17 cellular contexts compared by ENCODE assay signal in the genomic region with DNA sequence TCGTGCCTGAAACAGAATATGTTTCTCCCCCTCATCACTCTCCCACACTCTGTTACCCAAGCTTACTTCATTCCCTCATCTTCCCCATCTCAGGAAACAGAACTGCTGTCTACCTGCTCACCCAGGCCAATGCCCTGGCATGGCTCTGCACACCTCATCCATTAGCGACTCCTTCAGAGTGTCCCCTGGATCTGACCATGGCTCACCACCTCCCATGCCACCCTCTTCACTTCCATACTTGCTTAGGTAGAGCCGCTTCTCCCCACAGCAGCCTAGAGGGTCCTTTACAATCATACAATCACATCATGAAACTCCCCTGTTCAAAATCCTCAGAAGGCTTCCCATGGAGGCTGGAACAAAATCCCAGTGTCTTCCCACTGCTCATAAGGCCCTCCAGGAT.
"Had no signal": no experiment of that assay in that cellular context is flagged by ENCODE, and none has a peak within 500 bp of the region (broad histone marks: within the 10 kb centered on the region; RNA-seq: fewer than 3 reads in every experiment).

No MANE protein-coding gene starts in this region.

- DNase-seq: activated CD4-positive, alpha-beta T cell treated with anti-CD3 and anti-CD28 coated beads, Interleukin-2, amount 10 ng/mL, durations not matched to agents 24 days and 14 days; activated CD4-positive, CD25-positive, alpha-beta regulatory T cell; activated CD8-positive, alpha-beta memory T cell treated with anti-CD3 and anti-CD28 coated beads, Interleukin-2, amount 50 U/mL, for 4 hours; activated CD8-positive, alpha-beta T cell treated with anti-CD3 and anti-CD28 coated beads, Interleukin-2, amount 10 ng/mL, durations not matched to agents 7 days and 5 days; activated gamma-delta T cell treated with Interleukin-2 at 50 U/mL for 16 hours; activated naive CD8-positive, alpha-beta T cell treated with anti-CD3 and anti-CD28 coated beads for 36 hours; activated T-cell treated with anti-CD3 and anti-CD28 coated beads, Interleukin-2, amount 50 U/mL, for 48 hours; kidney glomerular epithelial cell; lower lobe of right lung; stimulated activated CD4-positive, alpha-beta T cell treated with anti-CD3 and anti-CD28 coated beads, Interleukin-1b, Interleukin-23, amount 100 ng/mL, for 48 hours; T-helper 2 cell; trophoblast cell had no signal

- H3K36me3 Mint-ChIP-seq: activated naive CD8-positive, alpha-beta T cell treated with anti-CD3 and anti-CD28 coated beads for 36 hours had no signal

- ATAC-seq: activated CD8-positive, alpha-beta T cell treated with anti-CD3 and anti-CD28 coated beads, Interleukin-2, amount 10 ng/mL, durations not matched to agents 7 days and 5 days; esophagus mucosa had no signal

- H3K36me3 ChIP-seq: brain microvascular endothelial cell, lower lobe of right lung, SJCRH30 had no signal

- H3K4me1 Mint-ChIP-seq: activated CD4-positive, alpha-beta T cell treated with anti-CD3 and anti-CD28 coated beads, Interleukin-2, amount 10 ng/mL, durations not matched to agents 24 days and 14 days; mesothelial cell of epicardium had no signal

- H3K9me3 ChIP-seq: lower lobe of right lung, psoas muscle, SJCRH30 had no signal

- H3K4me3 Mint-ChIP-seq: activated CD4-positive, alpha-beta T cell treated with anti-CD3 and anti-CD28 coated beads, Interleukin-2, amount 10 ng/mL, durations not matched to agents 24 days and 14 days; activated CD8-positive, alpha-beta T cell treated with anti-CD3 and anti-CD28 coated beads, Interleukin-2, amount 10 ng/mL, durations not matched to agents 7 days and 5 days; activated naive CD8-positive, alpha-beta T cell treated with anti-CD3 and anti-CD28 coated beads for 36 hours; mesothelial cell of epicardium had no signal

- H3K27ac ChIP-seq: brain microvascular endothelial cell, lower lobe of right lung, psoas muscle, SJCRH30 had no signal

- H3K27me3 Mint-ChIP-seq: activated CD4-positive, alpha-beta T cell treated with anti-CD3 and anti-CD28 coated beads, Interleukin-2, amount 10 ng/mL, durations not matched to agents 24 days and 14 days; activated naive CD8-positive, alpha-beta T cell treated with anti-CD3 and anti-CD28 coated beads for 36 hours had no signal

- H3K9me3 Mint-ChIP-seq: activated CD4-positive, alpha-beta T cell treated with anti-CD3 and anti-CD28 coated beads, Interleukin-2, amount 10 ng/mL, durations not matched to agents 24 days and 14 days; activated naive CD8-positive, alpha-beta T cell treated with anti-CD3 and anti-CD28 coated beads for 36 hours; mesothelial cell of epicardium had no signal

- H3K27ac Mint-ChIP-seq: activated CD4-positive, alpha-beta T cell treated with anti-CD3 and anti-CD28 coated beads, Interleukin-2, amount 10 ng/mL, durations not matched to agents 24 days and 14 days; activated CD8-positive, alpha-beta T cell treated with anti-CD3 and anti-CD28 coated beads, Interleukin-2, amount 10 ng/mL, durations not matched to agents 7 days and 5 days; activated naive CD8-positive, alpha-beta T cell treated with anti-CD3 and anti-CD28 coated beads for 36 hours; mesothelial cell of epicardium had no signal

- H3K4me3 ChIP-seq: lower lobe of right lung, psoas muscle, SJCRH30 had no signal
